In genomic region chr19:40605201-40605971, GRCh38 we compare ENCODE assay signal across 8 cellular contexts. TPM values are rescaled to one million over a fixed set of nuclear protein-coding genes. Genes with fewer than 3 reads are reported as not detected.
A peak's percentile ranks its signal among the peaks of the same experiment; 100 is the strongest.
DNase-seq lines count a peak whose midpoint lies in the region; ATAC-seq, FAIRE-seq and TF ChIP-seq lines count a peak whose summit lies in the region.

No MANE protein-coding gene starts in this region.

- peak overlapping the region; percentile 100 for H3K4me2 ChIP-seq in BLaER1
- peak overlapping the region; percentile 84 for H3K4me2 ChIP-seq in HepG2 (ENCODE audit: low read depth, low read length)

- H3K9me3 ChIP-seq in BLaER1 (no peaks in the 10 kb centered on the region), HepG2 (ENCODE audit: low read length) (no peaks in the 10 kb centered on the region)

- H3K9ac ChIP-seq in BLaER1 (peak overlapping the region; percentile 77), HepG2 (ENCODE audit: insufficient read depth, low read depth, low read length) (0 out of 2 replicates have a peak overlapping the region, but pooled peaks have one; percentile 1)

- H3K27ac ChIP-seq in BLaER1, result peak overlapping the region; percentile 74
- no peak overlapping the region for H3K27ac ChIP-seq in HepG2 (ENCODE audit: extremely low read length, insufficient read depth, low read length)

- H3K79me2 ChIP-seq in HepG2 (ENCODE audit: insufficient read depth, low read length), result no peaks in the 10 kb centered on the region

- intact Hi-C loops in HepG2 (cut with micrococcal nuclease; ENCODE audit: unreplicated experiment), result no loop called here

- FAIRE-seq in HepG2 (lab: Jason Lieb, UNC), result no peak

- in situ Hi-C loops in HepG2 (cut with HindIII; ENCODE audit: extremely low pct_ligation_motif_present, low pct_unique_long_range_greater_than_20kb), result no loop called here

- TF ChIP-seq CTCF in choroid plexus epithelial cell (conservative IDR thresholded peaks at IDR 0.05; ENCODE audit: low read depth, low read length) (no peak), HepG2 (CRISPR knock-in tag; IDR thresholded peaks at IDR 0.05) (peak; percentile 63)

- H3K36me3 ChIP-seq in BLaER1, result no peaks in the 10 kb centered on the region
- H3K36me3 ChIP-seq in HepG2 (replicated peaks in 1 of 2; ENCODE audit: control insufficient read depth in 1 of 2, insufficient read depth in 2 of 2, low read length in 2 of 2), result no peaks in the 10 kb centered on the region

- WGBS in HepG2 (ENCODE audit: low lambda C conversion rate), result under 1% methylated on average over 32 of the region's 73 CpGs

- CTCF ChIA-PET in HepG2 (lab: Yijun Ruan, JAX; ENCODE audit: low intra/inter-chr PET ratio, low total read pairs), result interaction anchor here (6.8 kb wide), 1 partner anchor 29 kb away, joined by 37 read pairs; no protein-coding TSS in a partner anchor

- peak; percentile 22 for ATAC-seq in GM21619 (IDR thresholded peaks at IDR 0.05; ENCODE audit: unreplicated experiment)
- peak; percentile 14 for ATAC-seq in HepG2
- no peak for ATAC-seq in HG03095 (IDR thresholded peaks at IDR 0.05; ENCODE audit: unreplicated experiment)

- no peak for TF ChIP-seq EP300 in HepG2 (IDR thresholded peaks at IDR 0.05; ENCODE audit: low read depth in 2 of 2, low read length in 2 of 2)
- no peak for TF ChIP-seq EP300 in HepG2 (CRISPR knock-in tag; IDR thresholded peaks at IDR 0.05; ENCODE audit: borderline replicate concordance)

- TF ChIP-seq RAD21 in HepG2 (CRISPR knock-in tag; IDR thresholded peaks at IDR 0.05), result no peak

- peaks cover 74% of the 10 kb centered on the region for H3K4me1 ChIP-seq in BLaER1
- H3K4me1 ChIP-seq in HepG2 (ENCODE audit: insufficient read depth, low read length), result peaks cover 84% of the 10 kb centered on the region

- peak; percentile 86 for DNase-seq in NCI-H2196 treated with DMSO at 0.1 percent for 48 hours (lab: John Stamatoyannopoulos, UW; ENCODE audit: unreplicated experiment)
- peak; percentile 76 for DNase-seq in activated CD4-positive, CD25-positive, alpha-beta regulatory T cell treated with anti-CD3 and anti-CD28 coated beads, Interleukin-2, amount 50 U/mL, for 72 hours
- DNase-seq in choroid plexus epithelial cell (ENCODE audit: low read depth), result peak; percentile 62
- peak; percentile 22 for DNase-seq in HepG2 (ENCODE audit: low spot score)
- DNase-seq in stimulated activated CD4-positive, alpha-beta T cell treated with anti-CD3 and anti-CD28 coated beads, TNF-alpha, amount 100 ng/mL, for 4 hours (ENCODE audit: low read depth in 3 of 3), result peak; percentile 66 to 81 (median 79)

- H3K27me3 ChIP-seq in BLaER1 (no peaks in the 10 kb centered on the region), HepG2 (ENCODE audit: control insufficient read depth in 1 of 2, insufficient read depth in 2 of 2, low read length in 2 of 2) (peaks cover 0 to 61% of the 10 kb centered on the region in 2 experiments)

- peaks cover 16% of the 10 kb centered on the region for H4K20me1 ChIP-seq in BLaER1
- no peaks in the 10 kb centered on the region; the same call in 1 of the 2 replicates for H4K20me1 ChIP-seq in HepG2 (ENCODE audit: insufficient read depth, low read length)

- BruUV-seq in HepG2 (replicated peaks; lab: Mats Ljungman, UMichigan), result no TSS peak

- POLR2A ChIA-PET in HepG2 (lab: Yijun Ruan, JAX), result interaction anchor here (0.7 to 1.0 kb wide), 3 partner anchors 145 to 179 kb away, joined by 3 read pairs; partner anchors contain the start of genes ACTMAP, RAB4B and SERTAD1

- TF ChIP-seq POLR2A in HepG2 (IDR thresholded peaks at IDR 0.05; ENCODE audit: insufficient read depth in 1 of 2, low read depth in 2 of 2, low read length in 2 of 2), result no peak

- H3K4me3 ChIP-seq in BLaER1 (peak overlapping the region; percentile 69), choroid plexus epithelial cell (ENCODE audit: low read depth, low read length) (peak overlapping the region; percentile 52), HepG2 (replicated peaks in 1 of 3; ENCODE audit: insufficient read depth in 1 of 3, low read depth in 2 of 3, low read length in 3 of 3) (peak overlapping the region; percentile 43 to 77 (median 55); a peak in 5 of 6 replicates)

- H2AFZ ChIP-seq in HepG2 (ENCODE audit: low read length), result peak overlapping the region; percentile 77

TF ChIP-seq in HepG2, 621 proteins besides CTCF, POLR2A, EP300 and RAD21 (continues in another document):
- TF ChIP-seq ZFP91 (CRISPR knock-in tag; IDR thresholded peaks at IDR 0.05; ENCODE audit: borderline replicate concordance) (peak; percentile 52), SOX13 (IDR thresholded peaks at IDR 0.05) (no peak), SOX13 (CRISPR knock-in tag; conservative IDR thresholded peaks at IDR 0.05 in 1 of 2, IDR thresholded peaks at IDR 0.05 in 1 of 2) (0 out of 4 replicates have a peak, but pooled peaks of 1 of the 2 experiments have one; percentile 7), ZNF678 (CRISPR knock-in tag; IDR thresholded peaks at IDR 0.05) (no peak), THAP11 (CRISPR knock-in tag; IDR thresholded peaks at IDR 0.05) (no peak; the same call in 1 of the 2 replicates)

RNA-seq across cellular contexts. Expression of gene LTBP4, which starts 4.2 kb away (rescaled TPM):
- total RNA-seq in HepG2 (2016; rRNA removed; fragmentation: Illumina TruSeq; extraction: Trizol), result 0.45 and 0.86 TPM in 2 replicates
- 0.97 and 1.7 TPM in 2 replicates for total RNA-seq in HepG2 (2016; cell fraction: cytosol; rRNA removed; fragmentation: Illumina TruSeq; extraction: Trizol; ENCODE audit: low read depth)
- 0.65 and 0.95 TPM in 2 replicates for total RNA-seq in HepG2 (2016; cell fraction: insoluble cytoplasmic fraction; rRNA removed; fragmentation: Illumina TruSeq; extraction: Trizol)
- 0.37 and 1.2 TPM in 2 replicates for total RNA-seq in HepG2 (2016; cell fraction: membrane; rRNA removed; fragmentation: Illumina TruSeq; extraction: Trizol)
- total RNA-seq in HepG2 (2016; cell fraction: nucleus; rRNA removed; fragmentation: Illumina TruSeq; extraction: Trizol), result 0.81 and 1.2 TPM in 2 replicates
- 2.2 and 2.3 TPM in 2 replicates for polyA plus RNA-seq in HepG2 (2011; rRNA removed)
- polyA plus RNA-seq in HepG2 (2011; cell fraction: cytosol; rRNA removed), result 0.73 and 1.1 TPM in 2 replicates
- 13.9 and 21.0 TPM in 2 replicates for polyA plus RNA-seq in HepG2 (2011; cell fraction: nucleus; rRNA removed)
- polyA plus RNA-seq in HepG2 (2012), result 3.8 and 4.0 TPM in 2 replicates
- polyA plus RNA-seq in HepG2 (2016; cell fraction: cytosol; fragmentation: Illumina TruSeq; extraction: Trizol; ENCODE audit: low read depth), result 0.32 TPM in 2 replicates
- polyA plus RNA-seq in HepG2 (2016; cell fraction: insoluble cytoplasmic fraction; fragmentation: Illumina TruSeq; extraction: Trizol; ENCODE audit: low read depth), result 0.66 and 0.89 TPM in 2 replicates
- 0.61 and 0.92 TPM in 2 replicates for polyA plus RNA-seq in HepG2 (2016; cell fraction: membrane; fragmentation: Illumina TruSeq; extraction: Trizol; ENCODE audit: low read depth)
- 3.8 and 5.0 TPM in 2 replicates for polyA plus RNA-seq in HepG2 (2016; cell fraction: nucleus; fragmentation: Illumina TruSeq; extraction: Trizol; ENCODE audit: insufficient read depth, low read depth)
- 2.3 and 20.6 TPM in 2 replicates for polyA minus RNA-seq in HepG2 (2011; rRNA and poly(A)+ RNA removed; ENCODE audit: low replicate concordance)
- polyA minus RNA-seq in HepG2 (2011; cell fraction: cytosol; rRNA and poly(A)+ RNA removed), result 1.2 and 2.7 TPM in 2 replicates
- polyA minus RNA-seq in HepG2 (2011; cell fraction: nucleus; rRNA and poly(A)+ RNA removed), result 2.4 and 2.6 TPM in 2 replicates

RNA-seq across cellular contexts. Expression of gene SHKBP1, which starts 28.7 kb away (rescaled TPM):
- total RNA-seq in HepG2 (2016; rRNA removed; fragmentation: Illumina TruSeq; extraction: Trizol), result 13.8 and 16.2 TPM in 2 replicates
- 5.3 and 5.6 TPM in 2 replicates for total RNA-seq in HepG2 (2016; cell fraction: cytosol; rRNA removed; fragmentation: Illumina TruSeq; extraction: Trizol; ENCODE audit: low read depth)
- total RNA-seq in HepG2 (2016; cell fraction: insoluble cytoplasmic fraction; rRNA removed; fragmentation: Illumina TruSeq; extraction: Trizol), result 13.0 and 17.7 TPM in 2 replicates
- 7.8 and 10.7 TPM in 2 replicates for total RNA-seq in HepG2 (2016; cell fraction: membrane; rRNA removed; fragmentation: Illumina TruSeq; extraction: Trizol)
- total RNA-seq in HepG2 (2016; cell fraction: nucleus; rRNA removed; fragmentation: Illumina TruSeq; extraction: Trizol), result 13.0 and 13.3 TPM in 2 replicates
- 17.4 and 20.6 TPM in 2 replicates for polyA plus RNA-seq in HepG2 (2011; rRNA removed)
- 13.3 and 18.5 TPM in 2 replicates for polyA plus RNA-seq in HepG2 (2011; cell fraction: cytosol; rRNA removed)
- polyA plus RNA-seq in HepG2 (2011; cell fraction: nucleus; rRNA removed), result 67.9 and 84.5 TPM in 2 replicates
- polyA plus RNA-seq in HepG2 (2012), result 15.6 and 36.6 TPM in 2 replicates
- polyA plus RNA-seq in HepG2 (2016; cell fraction: cytosol; fragmentation: Illumina TruSeq; extraction: Trizol; ENCODE audit: low read depth), result 7.9 and 8.8 TPM in 2 replicates
- 20.3 and 25.0 TPM in 2 replicates for polyA plus RNA-seq in HepG2 (2016; cell fraction: insoluble cytoplasmic fraction; fragmentation: Illumina TruSeq; extraction: Trizol; ENCODE audit: low read depth)
- 14.5 and 16.5 TPM in 2 replicates for polyA plus RNA-seq in HepG2 (2016; cell fraction: membrane; fragmentation: Illumina TruSeq; extraction: Trizol; ENCODE audit: low read depth)
- polyA plus RNA-seq in HepG2 (2016; cell fraction: nucleus; fragmentation: Illumina TruSeq; extraction: Trizol; ENCODE audit: insufficient read depth, low read depth), result 34.3 and 43.8 TPM in 2 replicates
- polyA minus RNA-seq in HepG2 (2011; rRNA and poly(A)+ RNA removed; ENCODE audit: low replicate concordance), result 46.9 and 53.5 TPM in 2 replicates
- polyA minus RNA-seq in HepG2 (2011; cell fraction: cytosol; rRNA and poly(A)+ RNA removed), result 25.8 and 30.2 TPM in 2 replicates
- polyA minus RNA-seq in HepG2 (2011; cell fraction: nucleus; rRNA and poly(A)+ RNA removed), result 15.2 and 18.8 TPM in 2 replicates

Comparison
In these comparisons a context has a peak if more than half of its experiments do, and no peak if none do; other contexts are left out.
1. DNase-seq: peak in every context shown above with its lines; median percentile 86 in NCI-H2196 treated with DMSO at 0.1 percent for 48 hours; 79 in stimulated activated CD4-positive, alpha-beta T cell treated with anti-CD3 and anti-CD28 coated beads, TNF-alpha, amount 100 ng/mL, for 4 hours; 76 in activated CD4-positive, CD25-positive, alpha-beta regulatory T cell treated with anti-CD3 and anti-CD28 coated beads, Interleukin-2, amount 50 U/mL, for 72 hours; 62 in choroid plexus epithelial cell; 22 in HepG2.